15 cellular contexts compared by ENCODE assay signal in the genomic region with DNA sequence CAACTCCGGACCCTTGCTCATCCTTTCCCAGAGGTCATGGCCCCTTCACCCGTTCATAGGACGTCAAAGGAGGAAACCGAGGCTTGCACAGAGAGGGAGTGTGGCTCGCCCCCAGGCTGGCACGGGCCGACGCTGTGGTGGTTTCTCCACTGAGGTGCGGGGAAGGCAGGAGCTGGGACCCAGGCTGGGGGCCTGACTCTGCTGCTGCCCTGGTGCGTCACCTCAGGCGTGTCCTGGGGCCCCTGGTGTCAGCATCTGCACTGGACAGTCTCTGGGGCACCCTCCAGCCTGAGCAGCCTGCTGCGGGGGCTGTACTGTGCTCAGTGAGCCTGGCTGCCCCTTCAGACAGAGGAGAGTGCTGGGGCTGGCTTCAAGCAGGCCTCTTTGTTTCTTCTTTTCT.
"Had no signal": no experiment of that assay in that cellular context is flagged by ENCODE, and none has a peak within 500 bp of the region (broad histone marks: within the 10 kb centered on the region; RNA-seq: fewer than 3 reads in every experiment).

No MANE protein-coding gene starts in this region.

- H3K27me3 Mint-ChIP-seq: activated CD8-positive, alpha-beta memory T cell treated with anti-CD3 and anti-CD28 coated beads, Interleukin-2, amount 10 ng/mL, durations not matched to agents 7 days and 5 days; activated naive CD8-positive, alpha-beta T cell treated with anti-CD3 and anti-CD28 coated beads, Interleukin-2, amount 10 ng/mL, durations not matched to agents 7 days and 5 days had no signal

- H3K9ac ChIP-seq: neural progenitor cell had no signal

- H3K27me3 ChIP-seq: breast epithelium, heart left ventricle, neural progenitor cell, tibial artery had no signal

- DNase-seq: activated CD4-positive, CD25-positive, alpha-beta regulatory T cell; activated CD8-positive, alpha-beta memory T cell treated with anti-CD3 and anti-CD28 coated beads, Interleukin-2, amount 10 ng/mL, durations not matched to agents 7 days and 5 days; activated gamma-delta T cell; activated naive CD8-positive, alpha-beta T cell treated with anti-CD3 and anti-CD28 coated beads, Interleukin-2, amount 10 ng/mL, durations not matched to agents 7 days and 5 days; activated T-cell treated with anti-CD3 and anti-CD28 coated beads, Interleukin-2, amount 50 U/mL, for 48 hours; aorta; foreskin melanocyte; left ventricle myocardium superior; small intestine; T-helper 2 cell; tibial artery had no signal

- H3K4me3 ChIP-seq: breast epithelium, heart left ventricle, neural progenitor cell, tibial artery had no signal

- H3K27ac ChIP-seq: breast epithelium, neural progenitor cell, tibial artery had no signal

- H3K9me3 ChIP-seq: breast epithelium, heart left ventricle, tibial artery had no signal

- H3K27ac Mint-ChIP-seq: activated CD8-positive, alpha-beta memory T cell treated with anti-CD3 and anti-CD28 coated beads, Interleukin-2, amount 10 ng/mL, durations not matched to agents 7 days and 5 days had no signal

- H3K9me3 Mint-ChIP-seq: activated naive CD8-positive, alpha-beta T cell treated with anti-CD3 and anti-CD28 coated beads, Interleukin-2, amount 10 ng/mL, durations not matched to agents 7 days and 5 days had no signal

- H2AFZ ChIP-seq: neural progenitor cell had no signal

- ATAC-seq: activated CD8-positive, alpha-beta memory T cell treated with anti-CD3 and anti-CD28 coated beads, Interleukin-2, amount 10 ng/mL, durations not matched to agents 7 days and 5 days; heart left ventricle; left ventricle myocardium superior; right cardiac atrium had no signal

- H3K4me2 ChIP-seq: neural progenitor cell had no signal

- H3K36me3 Mint-ChIP-seq: neural progenitor cell had no signal

- H3K4me3 Mint-ChIP-seq: activated CD8-positive, alpha-beta memory T cell treated with anti-CD3 and anti-CD28 coated beads, Interleukin-2, amount 10 ng/mL, durations not matched to agents 7 days and 5 days; activated naive CD8-positive, alpha-beta T cell treated with anti-CD3 and anti-CD28 coated beads, Interleukin-2, amount 10 ng/mL, durations not matched to agents 7 days and 5 days; neural progenitor cell had no signal

- H3K36me3 ChIP-seq: breast epithelium, neural progenitor cell had no signal
